ENCODE assay signal across 27 cellular contexts in the genomic region with DNA sequence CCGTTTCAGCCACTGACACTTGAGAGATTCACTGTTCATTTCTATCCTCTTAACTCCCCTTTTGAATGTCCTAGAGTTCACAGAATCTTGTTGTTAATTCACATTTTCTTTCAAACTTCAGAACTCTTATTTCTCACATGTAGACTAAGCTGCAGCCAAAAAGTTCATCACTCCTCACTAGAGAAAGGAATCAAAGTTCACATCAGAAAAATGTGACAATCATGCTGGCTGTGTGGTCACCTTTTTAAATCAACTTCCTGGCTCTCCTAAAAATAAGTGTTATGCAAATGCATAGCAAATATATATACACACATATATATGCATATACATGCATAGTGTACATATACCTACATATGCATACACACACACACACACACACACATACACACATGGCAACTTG.
"Had no signal": no experiment of that assay in that cellular context is flagged by ENCODE, and none has a peak within 500 bp of the region (broad histone marks: within the 10 kb centered on the region; RNA-seq: fewer than 3 reads in every experiment).

No MANE protein-coding gene starts in this region.

- H3K27me3 ChIP-seq: neutrophil, pancreas, right atrium auricular region, sigmoid colon, stomach, thyroid gland, tibial nerve, upper lobe of left lung, vagina had no signal

- H3K36me3 Mint-ChIP-seq: natural killer cell treated with Interleukin-12 subunit alpha and Interleukin-12 subunit beta and Interleukin-15 and Interleukin-18, amount 100 ng/mL, for 72 hours; stimulated activated effector memory CD8-positive, alpha-beta T cell treated with anti-CD3 and anti-CD28 coated beads, Interleukin-12 subunit alpha, Interleukin-12 subunit beta, amount 100 ng/mL, for 72 hours; stimulated activated naive B cell treated with anti-CD40 and anti-IgM and Interleukin-4, amounts not matched to agents 10 μg/mL and 1 μg/mL and 100 μg/mL, for 72 hours had no signal

- H3K27ac ChIP-seq: neutrophil, pancreas, prostate gland, right atrium auricular region, sigmoid colon, stomach, thoracic aorta, thyroid gland, tibial nerve, upper lobe of left lung, vagina had no signal

- H3K4me3 Mint-ChIP-seq: natural killer cell treated with Interleukin-12 subunit alpha and Interleukin-12 subunit beta and Interleukin-15 and Interleukin-18, amount 100 ng/mL, for 72 hours; nephron progenitor cell; neural crest cell; stimulated activated effector memory CD8-positive, alpha-beta T cell treated with anti-CD3 and anti-CD28 coated beads, Interleukin-12 subunit alpha, Interleukin-12 subunit beta, amount 100 ng/mL, for 72 hours; stimulated activated naive B cell treated with anti-CD40 and anti-IgM and Interleukin-4, amounts not matched to agents 10 μg/mL and 1 μg/mL and 100 μg/mL, for 72 hours; stimulated activated naive CD8-positive, alpha-beta T cell treated with anti-CD3 and anti-CD28 coated beads, Interleukin-15, Interleukin-2, amounts not matched to agents 100 ng/mL and 50 ng/mL, for 24 hours had no signal

- H3K27ac Mint-ChIP-seq: natural killer cell treated with Interleukin-12 subunit alpha and Interleukin-12 subunit beta and Interleukin-15 and Interleukin-18, amount 100 ng/mL, for 72 hours; nephron progenitor cell; stimulated activated effector memory CD8-positive, alpha-beta T cell treated with anti-CD3 and anti-CD28 coated beads, Interleukin-12 subunit alpha, Interleukin-12 subunit beta, amount 100 ng/mL, for 72 hours; stimulated activated naive B cell treated with anti-CD40 and anti-IgM and Interleukin-4, amounts not matched to agents 10 μg/mL and 1 μg/mL and 100 μg/mL, for 72 hours; stimulated activated naive CD8-positive, alpha-beta T cell treated with anti-CD3 and anti-CD28 coated beads, Interleukin-15, Interleukin-2, amounts not matched to agents 100 ng/mL and 50 ng/mL, for 24 hours had no signal

- DNase-seq: nephron progenitor cell; nucleus accumbens; pancreas; retina; sigmoid colon; small intestine; stimulated activated CD4-positive, alpha-beta T cell treated with anti-CD3 and anti-CD28 coated beads, Interleukin-15, amount 100 ng/mL, for 24 hours; stimulated activated CD4-positive, alpha-beta T cell treated with anti-CD3 and anti-CD28 coated beads, Interleukin-2, amount 100 ng/mL, for 24 hours; stimulated activated CD4-positive, alpha-beta T cell treated with anti-CD3 and anti-CD28 coated beads, Interleukin-2, amount 100 ng/mL, for 48 hours; stimulated activated CD4-positive, alpha-beta T cell treated with anti-CD3 and anti-CD28 coated beads, Interleukin-4, amount 100 ng/mL, for 24 hours; stimulated activated naive B cell treated with anti-CD40 and anti-IgM and Interleukin-4, amounts not matched to agents 10 μg/mL and 1 μg/mL and 100 μg/mL, for 72 hours; stimulated activated naive CD4-positive, alpha-beta T cell treated with Interleukin-2 at 50 U/mL for 16 hours; stomach; thyroid gland; trophoblast cell; upper lobe of left lung had no signal

- H3K9me3 ChIP-seq: neutrophil, pancreas, prostate gland, right atrium auricular region, sigmoid colon, stomach, thoracic aorta, thyroid gland, tibial nerve, upper lobe of left lung, vagina had no signal

- ATAC-seq: natural killer cell treated with Interleukin-12 subunit alpha and Interleukin-12 subunit beta and Interleukin-15 and Interleukin-18, amount 100 ng/mL, for 72 hours; stimulated activated effector memory CD8-positive, alpha-beta T cell treated with anti-CD3 and anti-CD28 coated beads, Interleukin-12 subunit alpha, Interleukin-12 subunit beta, amount 100 ng/mL, for 72 hours; stimulated activated naive B cell treated with anti-CD40 and anti-IgM and Interleukin-4, amounts not matched to agents 10 μg/mL and 1 μg/mL and 100 μg/mL, for 72 hours had no signal

- H3K27me3 Mint-ChIP-seq: natural killer cell treated with Interleukin-12 subunit alpha and Interleukin-12 subunit beta and Interleukin-15 and Interleukin-18, amount 100 ng/mL, for 72 hours; stimulated activated naive B cell treated with anti-CD40 and anti-IgM and Interleukin-4, amounts not matched to agents 10 μg/mL and 1 μg/mL and 100 μg/mL, for 72 hours; stimulated activated naive CD8-positive, alpha-beta T cell treated with anti-CD3 and anti-CD28 coated beads, Interleukin-15, Interleukin-2, amounts not matched to agents 100 ng/mL and 50 ng/mL, for 24 hours had no signal

- H3K4me3 ChIP-seq: pancreas, prostate gland, right atrium auricular region, sigmoid colon, stomach, thoracic aorta, thyroid gland, tibial nerve, upper lobe of left lung, vagina had no signal

- H3K4me1 ChIP-seq: pancreas, prostate gland, right atrium auricular region, stomach, thyroid gland, tibial nerve, upper lobe of left lung, vagina had no signal

- FAIRE-seq: pancreas, small intestine, urothelium cell line had no signal

- H3K36me3 ChIP-seq: neutrophil, pancreas, prostate gland, right atrium auricular region, sigmoid colon, stomach, thoracic aorta, thyroid gland, tibial nerve, upper lobe of left lung, vagina had no signal

- H3K4me1 Mint-ChIP-seq: nephron progenitor cell; neural crest cell; stimulated activated effector memory CD8-positive, alpha-beta T cell treated with anti-CD3 and anti-CD28 coated beads, Interleukin-12 subunit alpha, Interleukin-12 subunit beta, amount 100 ng/mL, for 72 hours; stimulated activated naive B cell treated with anti-CD40 and anti-IgM and Interleukin-4, amounts not matched to agents 10 μg/mL and 1 μg/mL and 100 μg/mL, for 72 hours had no signal
